Comparison of ENCODE assay signal across 26 cellular contexts in genomic region chr2:102122909-102123308, GRCh38. TPM values are rescaled to one million over a fixed set of nuclear protein-coding genes. Genes with fewer than 3 reads are reported as not detected.
DNase-seq lines count a peak whose midpoint lies in the region; ATAC-seq and TF ChIP-seq lines count a peak whose summit lies in the region.
"Had no signal": no experiment of that assay in that cellular context is flagged by ENCODE, and none has a peak within 500 bp of the region (broad histone marks: within the 10 kb centered on the region; RNA-seq: fewer than 3 reads in every experiment).

No MANE protein-coding gene starts in this region.

- no peak overlapping the region for H2AFZ ChIP-seq in PC-3 (ENCODE audit: low read length)
- H2AFZ ChIP-seq in parathyroid adenoma = peak overlapping the region; percentile 15

- POLR2A ChIA-PET in PC-3 (lab: Charles Lee; ENCODE audit: unreplicated experiment) = no interaction called here

- no peaks in the 10 kb centered on the region for H3F3A ChIP-seq in PC-3 (ENCODE audit: low read length, unreplicated experiment)

- no peak overlapping the region for H3K4me2 ChIP-seq in PC-3 (ENCODE audit: low read length)
- H3K4me2 ChIP-seq in parathyroid adenoma (ENCODE audit: low read length) = no peak overlapping the region

- WGBS in upper lobe of left lung, 2 donors = 26 to 76% methylated on average over 1 of the region's 1 CpG
- WGBS in lower leg skin, 2 donors = 60 to 95% methylated on average over 1 of the region's 1 CpG

- H3K9me3 ChIP-seq in PC-3 (ENCODE audit: low read length) (no peaks in the 10 kb centered on the region), parathyroid adenoma (ENCODE audit: control insufficient read depth, low read length) (no peaks in the 10 kb centered on the region), upper lobe of left lung (no peaks in the 10 kb centered on the region)
- H3K9me3 ChIP-seq: BE2C, Caco-2, colonic mucosa, heart left ventricle, pancreas, SJCRH30 had no signal

- H3K9ac ChIP-seq in PC-3 (ENCODE audit: low read length) = no peak overlapping the region
- H3K9ac ChIP-seq in parathyroid adenoma = no peak overlapping the region

- TF ChIP-seq CTCF in PC-3 (conservative IDR thresholded peaks at IDR 0.05; ENCODE audit: low read depth, low read length) = no peak
- TF ChIP-seq CTCF in coronary artery (IDR thresholded peaks at IDR 0.05) = no peak
- no peak for TF ChIP-seq CTCF in parathyroid adenoma (IDR thresholded peaks at IDR 0.05)
- TF ChIP-seq CTCF in upper lobe of left lung (IDR thresholded peaks at IDR 0.05) = no peak
- no peak for TF ChIP-seq CTCF in lower leg skin (IDR thresholded peaks at IDR 0.05)

- no peaks in the 10 kb centered on the region for H4K20me1 ChIP-seq in PC-3 (ENCODE audit: low read length)

- H3K4me3 ChIP-seq in PC-3 (ENCODE audit: low read length) (no peak overlapping the region), coronary artery (no peak overlapping the region), parathyroid adenoma (ENCODE audit: low read depth, low read length) (no peak overlapping the region), upper lobe of left lung (no peak overlapping the region), lower leg skin (ENCODE audit: low read depth, poor library complexity, severe bottlenecking) (no peak overlapping the region)
- H3K4me3 ChIP-seq: colonic mucosa, heart left ventricle, pancreas, SJCRH30 had no signal

- H3K4me1 ChIP-seq in PC-3 (ENCODE audit: insufficient read depth, low read length) (peaks cover 18% of the 10 kb centered on the region), parathyroid adenoma (peaks cover 9% of the 10 kb centered on the region), upper lobe of left lung (peaks cover 32 to 68% (median 46%) of the 10 kb centered on the region in 4 donors)
- H3K4me1 ChIP-seq: BE2C, SJCRH30 had no signal

- H3K79me2 ChIP-seq in PC-3 (ENCODE audit: low read length) = no peaks in the 10 kb centered on the region
- no peaks in the 10 kb centered on the region for H3K79me2 ChIP-seq in parathyroid adenoma

- DNase-seq in PC-3 = peak; percentile 22
- DNase-seq in coronary artery (ENCODE audit: low spot score) = no peak
- DNase-seq in upper lobe of left lung = no peak
- DNase-seq in lower leg skin (ENCODE audit: low spot score in 2 of 2) = no peak
- DNase-seq: activated CD4-positive, alpha-beta memory T cell treated with anti-CD3 and anti-CD28 coated beads, Interleukin-2, amount 10 ng/mL, durations not matched to agents 7 days and 5 days; activated naive CD4-positive, alpha-beta T cell treated with Interleukin-2 at 50 U/mL for 16 hours; activated T-cell treated with anti-CD3 and anti-CD28 coated beads, Interleukin-2, amount 50 U/mL, for 1 hour; BE2C; Caco-2; colonic mucosa; heart left ventricle; immature natural killer cell; mammary epithelial cell; naive thymus-derived CD4-positive, alpha-beta T cell; NCI-H1105 treated with DMSO at 0.1 percent for 48 hours; NCI-H2107; NCI-H526; pancreas; SJCRH30; small intestine; stimulated activated CD4-positive, alpha-beta T cell treated with anti-CD3 and anti-CD28 coated beads, Interleukin-4, amount 100 ng/mL, for 4 hours; substantia nigra had no signal

- TF ChIP-seq POLR2A in upper lobe of left lung (IDR thresholded peaks at IDR 0.05) (no peak), lower leg skin (IDR thresholded peaks at IDR 0.05) (no peak)

- no TSS peak for BruUV-seq in PC-3 (replicated peaks; lab: Mats Ljungman, UMichigan)

- no peaks in the 10 kb centered on the region for H3K9me2 ChIP-seq in PC-3 (replicated peaks; ENCODE audit: low read length)

- intact Hi-C loops in PC-3 (cut with micrococcal nuclease) (no loop called here), lower leg skin (cut with DNase I; ENCODE audit: low total_unique reads) (no loop called here)

- no peak overlapping the region for H3K27ac ChIP-seq in PC-3 (ENCODE audit: low read length)
- H3K27ac ChIP-seq in coronary artery = peak overlapping the region; percentile 44 to 78
- no peak overlapping the region for H3K27ac ChIP-seq in parathyroid adenoma
- peak overlapping the region; percentile 31 to 62 (median 42) for H3K27ac ChIP-seq in upper lobe of left lung
- H3K27ac ChIP-seq: colonic mucosa, pancreas, SJCRH30 had no signal

- TF ChIP-seq EP300 in upper lobe of left lung (IDR thresholded peaks at IDR 0.05) = no peak

- no peaks in the 10 kb centered on the region for H3K27me3 ChIP-seq in PC-3 (ENCODE audit: low read length)
- no peaks in the 10 kb centered on the region for H3K27me3 ChIP-seq in parathyroid adenoma (ENCODE audit: control insufficient read depth, insufficient read depth, low read length)
- H3K27me3 ChIP-seq in upper lobe of left lung = no peaks in the 10 kb centered on the region
- H3K27me3 ChIP-seq: BE2C, colonic mucosa, heart left ventricle, pancreas, SJCRH30 had no signal

- no peaks in the 10 kb centered on the region for H3K36me3 ChIP-seq in PC-3 (ENCODE audit: low read depth, low read length)
- H3K36me3 ChIP-seq in parathyroid adenoma (ENCODE audit: control insufficient read depth, insufficient read depth, low read length) = no peaks in the 10 kb centered on the region
- no peaks in the 10 kb centered on the region for H3K36me3 ChIP-seq in upper lobe of left lung
- H3K36me3 ChIP-seq: BE2C, colonic mucosa, heart left ventricle, pancreas, SJCRH30 had no signal

- no peak; the same call in 1 of the 2 replicates for ATAC-seq in PC-3
- no peak for ATAC-seq in upper lobe of left lung (ENCODE audit: low FRiP score in 2 of 2)
- ATAC-seq in HG03045 (IDR thresholded peaks at IDR 0.05; ENCODE audit: unreplicated experiment) = no peak
- no peak for ATAC-seq in HG03095 (IDR thresholded peaks at IDR 0.05; ENCODE audit: unreplicated experiment)
- ATAC-seq: naive thymus-derived CD4-positive, alpha-beta T cell; WTC11 had no signal

- CTCF ChIA-PET in PC-3 (lab: Charles Lee) = no interaction called here

RNA-seq across cellular contexts. Expression of gene IL1R1, which starts 19.6 kb away (rescaled TPM):
- total RNA-seq in PC-3 (2014; rRNA removed) (0.40 and 0.69 TPM in 2 replicates), upper lobe of left lung (100 to 1,000 TPM in 3 of 6 donors, 10 to 100 TPM in 3; 48.2 to 148 (median 111) TPM), lower leg skin (10 to 100 TPM; 43.2 to 92.9 (median 53.0) TPM)

Comparison
In these comparisons a context has a peak if more than half of its experiments do, and no peak if none do; other contexts are left out.
1. H3K27ac ChIP-seq: peak in coronary artery (2 of 2) and upper lobe of left lung (4 of 4); none in PC-3 (single experiment) and parathyroid adenoma (single experiment).
2. RNA of gene IL1R1, which starts 19.6 kb away (total RNA-seq): 48.2 to 148 TPM in upper lobe of left lung and 43.2 to 92.9 TPM in lower leg skin; 0.40 to 0.69 TPM in PC-3; every median in the first group is over 10 times any median in the second.